22 cellular contexts compared by ENCODE assay signal in the genomic region with DNA sequence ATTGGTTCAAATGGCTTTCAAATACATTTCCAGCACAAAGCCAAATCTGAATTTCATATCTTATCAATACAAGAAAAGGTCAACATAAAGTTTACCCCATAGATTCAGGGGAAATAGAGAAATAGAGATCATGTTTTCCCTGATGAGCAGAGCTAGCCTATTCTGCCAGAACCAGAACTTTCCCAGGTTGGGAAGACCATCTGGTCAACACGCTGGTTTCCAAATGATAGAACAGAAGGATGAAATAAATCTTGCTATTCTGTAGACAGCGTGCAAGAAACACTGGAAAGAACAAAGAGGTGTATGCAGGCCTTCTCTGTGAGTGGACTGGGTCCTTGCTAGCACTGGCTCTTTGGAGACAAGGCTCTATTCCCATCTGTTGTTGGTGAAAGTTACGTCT.
"Had no signal": no experiment of that assay in that cellular context is flagged by ENCODE, and none has a peak within 500 bp of the region (broad histone marks: within the 10 kb centered on the region; RNA-seq: fewer than 3 reads in every experiment).

No MANE protein-coding gene starts in this region.

- H3K9me3 ChIP-seq: colonic mucosa, esophagus muscularis mucosa, esophagus squamous epithelium, gastrocnemius medialis, gastroesophageal sphincter, heart right ventricle had no signal

- H3K36me3 ChIP-seq: colonic mucosa, esophagus muscularis mucosa, esophagus squamous epithelium, gastrocnemius medialis, gastroesophageal sphincter, heart left ventricle, heart right ventricle had no signal

- DNase-seq: colonic mucosa; cortex of kidney; dermis blood vessel endothelial cell; effector CD4-positive, alpha-beta T cell; effector CD8-positive, alpha-beta T cell; effector memory CD8-positive, alpha-beta T cell; endodermal cell; erythroblast; esophagus squamous epithelium; foreskin keratinocyte; foreskin melanocyte; gastrocnemius medialis; glutamatergic neuron; head of caudate nucleus; heart left ventricle; heart right ventricle had no signal

- ATAC-seq: effector memory CD8-positive, alpha-beta T cell; esophagus mucosa; foreskin keratinocyte; gastrocnemius medialis; gastroesophageal sphincter; heart left ventricle; heart right ventricle had no signal

- H3K27ac ChIP-seq: colonic mucosa, coronary artery, epithelial cell of prostate, esophagus muscularis mucosa, esophagus squamous epithelium, foreskin keratinocyte, gastrocnemius medialis, gastroesophageal sphincter, heart left ventricle, heart right ventricle had no signal

- H3K27me3 ChIP-seq: colonic mucosa, dorsolateral prefrontal cortex, esophagus muscularis mucosa, esophagus squamous epithelium, foreskin keratinocyte, gastrocnemius medialis, gastroesophageal sphincter, heart left ventricle, heart right ventricle had no signal

- H3K4me1 ChIP-seq: colonic mucosa, esophagus muscularis mucosa, esophagus squamous epithelium, foreskin keratinocyte, gastroesophageal sphincter had no signal

- H3K4me3 ChIP-seq: colonic mucosa, coronary artery, dorsolateral prefrontal cortex, esophagus muscularis mucosa, esophagus squamous epithelium, gastrocnemius medialis, gastroesophageal sphincter, heart left ventricle, heart right ventricle had no signal
